Comparison of ENCODE assay signal across 10 cellular contexts in genomic region chr3:85801955-85802354, GRCh38.
DNase-seq lines count a peak whose midpoint lies in the region; ATAC-seq and TF ChIP-seq lines count a peak whose summit lies in the region.
"Had no signal": no experiment of that assay in that cellular context is flagged by ENCODE, and none has a peak within 500 bp of the region (broad histone marks: within the 10 kb centered on the region; RNA-seq: fewer than 3 reads in every experiment).

No MANE protein-coding gene starts in this region.

- H3K4me3 Mint-ChIP-seq in CD8-positive, alpha-beta T cell: no peak overlapping the region

- DNase-seq in NCI-H82 (lab: John Stamatoyannopoulos, UW) (peak; percentile 27), NCI-H82 treated with DMSO at 0.1 percent for 48 hours (lab: John Stamatoyannopoulos, UW; ENCODE audit: unreplicated experiment) (no peak), NCI-H69 (lab: John Stamatoyannopoulos, UW) (peak; percentile 76), dorsolateral prefrontal cortex (no peak), retina (peak; percentile 19), mesenchymal stem cell (no peak)
- no peak for DNase-seq in CD8-positive, alpha-beta T cell
- DNase-seq in activated T-cell treated with anti-CD3 and anti-CD28 coated beads, Interleukin-2, amount 50 U/mL, for 48 hours: no peak

- no peaks in the 10 kb centered on the region for H3K36me3 ChIP-seq in CD8-positive, alpha-beta T cell (ENCODE audit: insufficient read depth, low read length)
- no peaks in the 10 kb centered on the region for H3K36me3 ChIP-seq in mesenchymal stem cell (ENCODE audit: control insufficient read depth in 1 of 2, insufficient read depth in 2 of 2, low read depth in 1 of 2, low read length in 2 of 2)
- H3K36me3 ChIP-seq: BLaER1 treated with 17β-estradiol and CSF1 and Interleukin-3, amounts not matched to agents 10 nM and 100 nM had no signal

- H2BK120ac ChIP-seq in mesenchymal stem cell (ENCODE audit: low read depth, low read length): no peak overlapping the region

- no peak overlapping the region for H2BK5ac ChIP-seq in mesenchymal stem cell (ENCODE audit: low read depth, low read length, poor library complexity, severe bottlenecking)

- H3K18ac ChIP-seq in mesenchymal stem cell (ENCODE audit: low read depth in 1 of 2, low read length in 2 of 2): no peak overlapping the region

- no peaks in the 10 kb centered on the region for H3K4me1 ChIP-seq in CD8-positive, alpha-beta T cell (ENCODE audit: insufficient read depth, low read length)
- H3K4me1 ChIP-seq in mesenchymal stem cell (ENCODE audit: control insufficient read depth, insufficient read depth, low read depth, low read length): no peaks in the 10 kb centered on the region
- H3K4me1 ChIP-seq: BLaER1 treated with 17β-estradiol and CSF1 and Interleukin-3, amounts not matched to agents 10 nM and 100 nM had no signal

- TF ChIP-seq CTCF in dorsolateral prefrontal cortex (IDR thresholded peaks at IDR 0.05 in 54 of 56, conservative IDR thresholded peaks at IDR 0.05 in 2 of 56; ENCODE audit: low read depth in 1 of 56, partially characterized antibody in 56 of 56): peak in 40 of 56 donors; percentile 11 to 49 (median 32)
- no peak for TF ChIP-seq CTCF in CD8-positive, alpha-beta T cell (IDR thresholded peaks at IDR 0.05)

- no peak overlapping the region for H3K14ac ChIP-seq in mesenchymal stem cell (ENCODE audit: low read length in 2 of 2)

- H3K27ac Mint-ChIP-seq in CD8-positive, alpha-beta T cell: no peak overlapping the region

- no peaks in the 10 kb centered on the region for H3K27me3 Mint-ChIP-seq in CD8-positive, alpha-beta T cell (ENCODE audit: low read depth)

- no peak overlapping the region for H3K4me3 ChIP-seq in dorsolateral prefrontal cortex
- no peak overlapping the region for H3K4me3 ChIP-seq in CD8-positive, alpha-beta T cell (ENCODE audit: low read depth, low read length)
- H3K4me3 ChIP-seq in mesenchymal stem cell (ENCODE audit: insufficient read depth in 1 of 2, low read depth in 1 of 2, low read length in 2 of 2): no peak overlapping the region
- H3K4me3 ChIP-seq: BLaER1 treated with 17β-estradiol and CSF1 and Interleukin-3, amounts not matched to agents 10 nM and 100 nM; skin epidermis had no signal

- H4K8ac ChIP-seq in mesenchymal stem cell (ENCODE audit: low read length): no peak overlapping the region

- no peaks in the 10 kb centered on the region for H3K36me3 Mint-ChIP-seq in CD8-positive, alpha-beta T cell

- no peak overlapping the region for H3K9ac ChIP-seq in mesenchymal stem cell (ENCODE audit: low read length)
- H3K9ac ChIP-seq: BLaER1 treated with 17β-estradiol and CSF1 and Interleukin-3, amounts not matched to agents 10 nM and 100 nM had no signal

- WGBS in mesenchymal stem cell: 67% methylated on average over 1 of the region's 3 CpGs

- intact Hi-C loops in dorsolateral prefrontal cortex (cut with DNase I): no loop called here
- intact Hi-C loops in CD8-positive, alpha-beta T cell (cut with DNase I, micrococcal nuclease): no loop called here

- no peak overlapping the region for H3K27ac ChIP-seq in dorsolateral prefrontal cortex
- no peak overlapping the region for H3K27ac ChIP-seq in CD8-positive, alpha-beta T cell (ENCODE audit: low read depth, low read length)
- H3K27ac ChIP-seq in mesenchymal stem cell (ENCODE audit: low read length, poor library complexity, severe bottlenecking): no peak overlapping the region
- H3K27ac ChIP-seq: BLaER1 treated with 17β-estradiol and CSF1 and Interleukin-3, amounts not matched to agents 10 nM and 100 nM; skin epidermis had no signal

- CTCF ChIA-PET in CD8-positive, alpha-beta T cell (lab: Charles Lee): no interaction called here

- no peak overlapping the region for H3K4me2 ChIP-seq in mesenchymal stem cell (ENCODE audit: low read length, poor library complexity, severe bottlenecking)
- H3K4me2 ChIP-seq: BLaER1 treated with 17β-estradiol and CSF1 and Interleukin-3, amounts not matched to agents 10 nM and 100 nM had no signal

- no peaks in the 10 kb centered on the region for H3K4me1 Mint-ChIP-seq in CD8-positive, alpha-beta T cell (ENCODE audit: low read depth)

- H3K9me3 Mint-ChIP-seq in CD8-positive, alpha-beta T cell: peaks cover 4% of the 10 kb centered on the region

- H2AFZ ChIP-seq in mesenchymal stem cell (ENCODE audit: low read depth, low read length): no peak overlapping the region

- H2BK15ac ChIP-seq in mesenchymal stem cell (ENCODE audit: low read depth, poor library complexity, severe bottlenecking): no peak overlapping the region

- H3K9me3 ChIP-seq in CD8-positive, alpha-beta T cell (ENCODE audit: low read length): no peaks in the 10 kb centered on the region
- no peaks in the 10 kb centered on the region for H3K9me3 ChIP-seq in mesenchymal stem cell (ENCODE audit: control insufficient read depth, low read length)
- H3K9me3 ChIP-seq: BLaER1 treated with 17β-estradiol and CSF1 and Interleukin-3, amounts not matched to agents 10 nM and 100 nM had no signal

- POLR2A ChIA-PET in CD8-positive, alpha-beta T cell (lab: Charles Lee): no interaction called here

- no peak overlapping the region for H2AK5ac ChIP-seq in mesenchymal stem cell (ENCODE audit: low read length, severe bottlenecking)

- no peaks in the 10 kb centered on the region for H3K27me3 ChIP-seq in dorsolateral prefrontal cortex
- no peaks in the 10 kb centered on the region for H3K27me3 ChIP-seq in CD8-positive, alpha-beta T cell (ENCODE audit: insufficient read depth, low read length)
- H3K27me3 ChIP-seq in mesenchymal stem cell (ENCODE audit: control insufficient read depth in 1 of 2, insufficient read depth in 1 of 2, low read length in 2 of 2): no peaks in the 10 kb centered on the region
- H3K27me3 ChIP-seq: BLaER1 treated with 17β-estradiol and CSF1 and Interleukin-3, amounts not matched to agents 10 nM and 100 nM had no signal

- no peaks in the 10 kb centered on the region for H3K79me1 ChIP-seq in mesenchymal stem cell (replicated peaks; ENCODE audit: low read length, poor library complexity, severe bottlenecking)

- ATAC-seq in CD8-positive, alpha-beta T cell: no peak

- H4K91ac ChIP-seq in mesenchymal stem cell (ENCODE audit: low read length): no peak overlapping the region

- H3K23ac ChIP-seq in mesenchymal stem cell (ENCODE audit: low read length in 2 of 2): no peak overlapping the region

- H2BK12ac ChIP-seq in mesenchymal stem cell (ENCODE audit: low read length in 2 of 2): no peak overlapping the region

- no peak overlapping the region for H3K4ac ChIP-seq in mesenchymal stem cell (ENCODE audit: low read depth in 1 of 2, low read length in 2 of 2)

Comparison
In these comparisons a context has a peak if more than half of its experiments do, and no peak if none do; other contexts are left out.
1. DNase-seq: peak in NCI-H82 (single experiment), NCI-H69 (single experiment) and retina (single experiment); none in NCI-H82 treated with DMSO at 0.1 percent for 48 hours (single experiment), dorsolateral prefrontal cortex (0 of 10), CD8-positive, alpha-beta T cell (0 of 7), activated T-cell treated with anti-CD3 and anti-CD28 coated beads, Interleukin-2, amount 50 U/mL, for 48 hours (0 of 2) and mesenchymal stem cell (single experiment).